Comparison of ENCODE assay signal across 9 cellular contexts in the genomic region with DNA sequence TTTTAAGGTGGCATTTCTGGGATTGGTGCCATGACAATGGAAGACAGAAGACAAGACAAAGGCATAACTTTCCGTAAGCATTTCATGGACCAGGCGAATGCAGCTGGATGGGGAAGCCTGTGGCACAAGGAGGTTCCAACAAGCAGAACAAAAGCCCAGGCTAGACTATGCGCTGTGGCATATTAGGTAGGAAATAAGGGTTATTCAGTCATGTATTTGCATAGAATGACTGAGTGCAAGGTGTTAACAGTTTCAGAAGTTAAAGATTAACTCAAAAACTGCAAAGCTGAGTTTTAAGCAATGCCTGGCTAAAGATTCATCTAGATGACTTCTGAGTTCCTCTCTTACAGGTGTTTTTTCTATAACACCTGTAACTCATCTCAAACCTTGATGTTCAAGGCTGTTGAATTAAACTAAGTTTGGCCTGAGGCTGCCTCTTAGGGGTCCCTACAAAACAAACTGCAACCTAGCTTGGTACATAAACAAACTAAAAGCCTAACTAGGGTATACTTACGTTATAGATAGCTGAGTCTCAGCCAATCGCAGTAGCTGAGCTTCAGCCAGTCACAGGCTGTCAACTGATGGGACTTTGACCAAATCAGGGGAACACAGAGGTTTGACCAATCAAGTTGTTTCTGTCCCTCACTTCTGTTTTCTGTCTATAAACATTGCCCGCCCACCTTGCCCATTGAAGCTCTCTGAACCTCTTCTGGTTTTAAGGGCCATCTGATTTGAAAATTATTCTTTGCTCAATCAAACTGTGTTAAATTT. TPM values are rescaled to one million over a fixed set of nuclear protein-coding genes. Genes with fewer than 3 reads are reported as not detected.
A peak's percentile ranks its signal among the peaks of the same experiment; 100 is the strongest.
DNase-seq lines count a peak whose midpoint lies in the region; ATAC-seq and TF ChIP-seq lines count a peak whose summit lies in the region.
"Had no signal": no experiment of that assay in that cellular context is flagged by ENCODE, and none has a peak within 500 bp of the region (broad histone marks: within the 10 kb centered on the region; RNA-seq: fewer than 3 reads in every experiment).

No MANE protein-coding gene starts in this region.

- no peaks in the 10 kb centered on the region for H3K9me3 Mint-ChIP-seq in MCF 10A (ENCODE audit: unreplicated experiment)

- TF ChIP-seq CTCF in MCF 10A (IDR thresholded peaks at IDR 0.05; ENCODE audit: unreplicated experiment) (no peak), GM13976 (IDR thresholded peaks at IDR 0.05; ENCODE audit: borderline replicate concordance, control extremely low read depth, extremely low read depth, insufficient read depth, missing control alignments) (no peak)

- no peaks in the 10 kb centered on the region for H3K27me3 Mint-ChIP-seq in MCF 10A (ENCODE audit: insufficient read depth, unreplicated experiment)

- BruUV-seq in MCF 10A (replicated peaks; lab: Mats Ljungman, UMichigan), result no TSS peak

- CTCF ChIA-PET in MCF 10A (lab: Yijun Ruan, JAX), result interaction anchor here (0.6 to 6.5 kb wide), 19 partner anchors 8 to 434 kb away, joined by 3 to 44 read pairs (median 3); no protein-coding TSS in a partner anchor

- H3K27ac Mint-ChIP-seq in MCF 10A (ENCODE audit: low read depth, unreplicated experiment), result no peak overlapping the region

- peaks cover 8% of the 10 kb centered on the region for H3K4me1 Mint-ChIP-seq in MCF 10A (ENCODE audit: insufficient read depth, unreplicated experiment)

- peak; percentile 81 for ATAC-seq in GM18909 (IDR thresholded peaks at IDR 0.05; ENCODE audit: poor library complexity, unreplicated experiment)
- ATAC-seq in HG02759 (IDR thresholded peaks at IDR 0.05; ENCODE audit: unreplicated experiment), result peak; percentile 68
- ATAC-seq in SK-N-SH treated with all-trans-retinoic acid at 6 μM for 48 hours, result no peak

- intact Hi-C loops in MCF 10A (cut with micrococcal nuclease), result loop anchor here (1.0 to 10.0 kb wide), 3 partner anchors 106 to 382 kb away; a partner anchor contains a TSS

- in situ Hi-C loops in GM13976 (cut with MboI; ENCODE audit: low sequenced_read_pairs, unreplicated experiment), result loop anchor here (10.0 kb wide), 1 partner anchor 255 kb away; a partner anchor contains a TSS

- POLR2A ChIA-PET in MCF 10A (lab: Yijun Ruan, JAX), result no interaction called here

- H3K4me3 Mint-ChIP-seq in MCF 10A (ENCODE audit: unreplicated experiment), result no peak overlapping the region

- DNase-seq in HT-29 (ENCODE audit: low spot score), result peak; percentile 46
- peak; percentile 89 for DNase-seq in renal cortical epithelial cell (ENCODE audit: low read depth)
- DNase-seq in MCF 10A (ENCODE audit: unreplicated experiment), result no peak
- DNase-seq in GM13976 (ENCODE audit: low spot score), result no peak
- DNase-seq in NCI-H187 treated with DMSO at 0.1 percent for 48 hours (lab: John Stamatoyannopoulos, UW), result no peak
- DNase-seq: occipital lobe had no signal

- no peaks in the 10 kb centered on the region for H3K36me3 Mint-ChIP-seq in MCF 10A (ENCODE audit: insufficient read depth, unreplicated experiment)

TF ChIP-seq in SK-N-SH treated with all-trans-retinoic acid at 6 μM for 48 hours, 23 proteins besides CTCF, POLR2A, EP300 and RAD21:
- TF ChIP-seq CSDC2 (CRISPR knock-in tag; IDR thresholded peaks at IDR 0.05), result no peak
- no peak for TF ChIP-seq ZC3H10 (CRISPR knock-in tag; IDR thresholded peaks at IDR 0.05)
- no peak for TF ChIP-seq BACH2 (CRISPR knock-in tag; IDR thresholded peaks at IDR 0.05; ENCODE audit: borderline replicate concordance)
- TF ChIP-seq, protein P1, sequence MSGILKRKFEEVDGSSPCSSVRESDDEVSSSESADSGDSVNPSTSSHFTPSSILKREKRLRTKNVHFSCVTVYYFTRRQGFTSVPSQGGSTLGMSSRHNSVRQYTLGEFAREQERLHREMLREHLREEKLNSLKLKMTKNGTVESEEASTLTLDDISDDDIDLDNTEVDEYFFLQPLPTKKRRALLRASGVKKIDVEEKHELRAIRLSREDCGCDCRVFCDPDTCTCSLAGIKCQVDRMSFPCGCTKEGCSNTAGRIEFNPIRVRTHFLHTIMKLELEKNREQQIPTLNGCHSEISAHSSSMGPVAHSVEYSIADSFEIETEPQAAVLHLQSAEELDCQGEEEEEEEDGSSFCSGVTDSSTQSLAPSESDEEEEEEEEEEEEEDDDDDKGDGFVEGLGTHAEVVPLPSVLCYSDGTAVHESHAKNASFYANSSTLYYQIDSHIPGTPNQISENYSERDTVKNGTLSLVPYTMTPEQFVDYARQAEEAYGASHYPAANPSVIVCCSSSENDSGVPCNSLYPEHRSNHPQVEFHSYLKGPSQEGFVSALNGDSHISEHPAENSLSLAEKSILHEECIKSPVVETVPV (CRISPR knock-in tag; IDR thresholded peaks at IDR 0.05), result no peak
- no peak for TF ChIP-seq SNAI2 (CRISPR knock-in tag; IDR thresholded peaks at IDR 0.05)
- TF ChIP-seq ZNF8 (CRISPR knock-in tag; IDR thresholded peaks at IDR 0.05), result no peak
- no peak for TF ChIP-seq PPARA (CRISPR knock-in tag; IDR thresholded peaks at IDR 0.05; ENCODE audit: borderline replicate concordance)
- no peak for TF ChIP-seq OSR1 (CRISPR knock-in tag; IDR thresholded peaks at IDR 0.05)
- TF ChIP-seq ISL1 (CRISPR knock-in tag; IDR thresholded peaks at IDR 0.05), result no peak
- no peak for TF ChIP-seq ESRRG (CRISPR knock-in tag; IDR thresholded peaks at IDR 0.05)
- TF ChIP-seq ZFP3 (CRISPR knock-in tag; IDR thresholded peaks at IDR 0.05), result no peak
- TF ChIP-seq, protein P2, sequence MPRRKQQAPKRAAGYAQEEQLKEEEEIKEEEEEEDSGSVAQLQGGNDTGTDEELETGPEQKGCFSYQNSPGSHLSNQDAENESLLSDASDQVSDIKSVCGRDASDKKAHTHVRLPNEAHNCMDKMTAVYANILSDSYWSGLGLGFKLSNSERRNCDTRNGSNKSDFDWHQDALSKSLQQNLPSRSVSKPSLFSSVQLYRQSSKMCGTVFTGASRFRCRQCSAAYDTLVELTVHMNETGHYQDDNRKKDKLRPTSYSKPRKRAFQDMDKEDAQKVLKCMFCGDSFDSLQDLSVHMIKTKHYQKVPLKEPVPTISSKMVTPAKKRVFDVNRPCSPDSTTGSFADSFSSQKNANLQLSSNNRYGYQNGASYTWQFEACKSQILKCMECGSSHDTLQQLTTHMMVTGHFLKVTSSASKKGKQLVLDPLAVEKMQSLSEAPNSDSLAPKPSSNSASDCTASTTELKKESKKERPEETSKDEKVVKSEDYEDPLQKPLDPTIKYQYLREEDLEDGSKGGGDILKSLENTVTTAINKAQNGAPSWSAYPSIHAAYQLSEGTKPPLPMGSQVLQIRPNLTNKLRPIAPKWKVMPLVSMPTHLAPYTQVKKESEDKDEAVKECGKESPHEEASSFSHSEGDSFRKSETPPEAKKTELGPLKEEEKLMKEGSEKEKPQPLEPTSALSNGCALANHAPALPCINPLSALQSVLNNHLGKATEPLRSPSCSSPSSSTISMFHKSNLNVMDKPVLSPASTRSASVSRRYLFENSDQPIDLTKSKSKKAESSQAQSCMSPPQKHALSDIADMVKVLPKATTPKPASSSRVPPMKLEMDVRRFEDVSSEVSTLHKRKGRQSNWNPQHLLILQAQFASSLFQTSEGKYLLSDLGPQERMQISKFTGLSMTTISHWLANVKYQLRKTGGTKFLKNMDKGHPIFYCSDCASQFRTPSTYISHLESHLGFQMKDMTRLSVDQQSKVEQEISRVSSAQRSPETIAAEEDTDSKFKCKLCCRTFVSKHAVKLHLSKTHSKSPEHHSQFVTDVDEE (CRISPR knock-in tag; IDR thresholded peaks at IDR 0.05), result no peak
- TF ChIP-seq, protein P3, sequence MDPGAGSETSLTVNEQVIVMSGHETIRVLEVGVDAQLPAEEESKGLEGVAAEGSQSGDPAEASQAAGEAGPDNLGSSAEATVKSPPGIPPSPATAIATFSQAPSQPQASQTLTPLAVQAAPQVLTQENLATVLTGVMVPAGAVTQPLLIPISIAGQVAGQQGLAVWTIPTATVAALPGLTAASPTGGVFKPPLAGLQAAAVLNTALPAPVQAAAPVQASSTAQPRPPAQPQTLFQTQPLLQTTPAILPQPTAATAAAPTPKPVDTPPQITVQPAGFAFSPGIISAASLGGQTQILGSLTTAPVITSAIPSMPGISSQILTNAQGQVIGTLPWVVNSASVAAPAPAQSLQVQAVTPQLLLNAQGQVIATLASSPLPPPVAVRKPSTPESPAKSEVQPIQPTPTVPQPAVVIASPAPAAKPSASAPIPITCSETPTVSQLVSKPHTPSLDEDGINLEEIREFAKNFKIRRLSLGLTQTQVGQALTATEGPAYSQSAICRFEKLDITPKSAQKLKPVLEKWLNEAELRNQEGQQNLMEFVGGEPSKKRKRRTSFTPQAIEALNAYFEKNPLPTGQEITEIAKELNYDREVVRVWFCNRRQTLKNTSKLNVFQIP (CRISPR knock-in tag; IDR thresholded peaks at IDR 0.05; ENCODE audit: borderline replicate concordance, low read depth), result no peak
- no peak for TF ChIP-seq ZFP30 (CRISPR knock-in tag; IDR thresholded peaks at IDR 0.05)
- TF ChIP-seq, protein P4, sequence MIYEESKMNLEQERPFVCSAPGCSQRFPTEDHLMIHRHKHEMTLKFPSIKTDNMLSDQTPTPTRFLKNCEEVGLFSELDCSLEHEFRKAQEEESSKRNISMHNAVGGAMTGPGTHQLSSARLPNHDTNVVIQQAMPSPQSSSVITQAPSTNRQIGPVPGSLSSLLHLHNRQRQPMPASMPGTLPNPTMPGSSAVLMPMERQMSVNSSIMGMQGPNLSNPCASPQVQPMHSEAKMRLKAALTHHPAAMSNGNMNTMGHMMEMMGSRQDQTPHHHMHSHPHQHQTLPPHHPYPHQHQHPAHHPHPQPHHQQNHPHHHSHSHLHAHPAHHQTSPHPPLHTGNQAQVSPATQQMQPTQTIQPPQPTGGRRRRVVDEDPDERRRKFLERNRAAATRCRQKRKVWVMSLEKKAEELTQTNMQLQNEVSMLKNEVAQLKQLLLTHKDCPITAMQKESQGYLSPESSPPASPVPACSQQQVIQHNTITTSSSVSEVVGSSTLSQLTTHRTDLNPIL (CRISPR knock-in tag; IDR thresholded peaks at IDR 0.05; ENCODE audit: low read depth), result no peak
- no peak for TF ChIP-seq ZNF70 (CRISPR knock-in tag; IDR thresholded peaks at IDR 0.05)
- no peak for TF ChIP-seq TOX (CRISPR knock-in tag; IDR thresholded peaks at IDR 0.05; ENCODE audit: borderline replicate concordance)

RNA-seq across cellular contexts. Expression of a gene that starts 52.2 kb away (rescaled TPM):
- 6.1 and 6.9 TPM in 2 replicates for total RNA-seq in HT-29 (2014; rRNA removed; shearing (Covaris generic))
- total RNA-seq in renal cortical epithelial cell, result 9.0 and 12.0 TPM in 2 replicates
- total RNA-seq in MCF 10A (2022), result not detected in 2 replicates

Comparison
In these comparisons a context has a peak if more than half of its experiments do, and no peak if none do; other contexts are left out.
1. DNase-seq: peak in HT-29 (single experiment) and renal cortical epithelial cell (single experiment); none in MCF 10A (single experiment), GM13976 (single experiment) and NCI-H187 treated with DMSO at 0.1 percent for 48 hours (single experiment).